8 cellular contexts compared by ENCODE assay signal in the genomic region with DNA sequence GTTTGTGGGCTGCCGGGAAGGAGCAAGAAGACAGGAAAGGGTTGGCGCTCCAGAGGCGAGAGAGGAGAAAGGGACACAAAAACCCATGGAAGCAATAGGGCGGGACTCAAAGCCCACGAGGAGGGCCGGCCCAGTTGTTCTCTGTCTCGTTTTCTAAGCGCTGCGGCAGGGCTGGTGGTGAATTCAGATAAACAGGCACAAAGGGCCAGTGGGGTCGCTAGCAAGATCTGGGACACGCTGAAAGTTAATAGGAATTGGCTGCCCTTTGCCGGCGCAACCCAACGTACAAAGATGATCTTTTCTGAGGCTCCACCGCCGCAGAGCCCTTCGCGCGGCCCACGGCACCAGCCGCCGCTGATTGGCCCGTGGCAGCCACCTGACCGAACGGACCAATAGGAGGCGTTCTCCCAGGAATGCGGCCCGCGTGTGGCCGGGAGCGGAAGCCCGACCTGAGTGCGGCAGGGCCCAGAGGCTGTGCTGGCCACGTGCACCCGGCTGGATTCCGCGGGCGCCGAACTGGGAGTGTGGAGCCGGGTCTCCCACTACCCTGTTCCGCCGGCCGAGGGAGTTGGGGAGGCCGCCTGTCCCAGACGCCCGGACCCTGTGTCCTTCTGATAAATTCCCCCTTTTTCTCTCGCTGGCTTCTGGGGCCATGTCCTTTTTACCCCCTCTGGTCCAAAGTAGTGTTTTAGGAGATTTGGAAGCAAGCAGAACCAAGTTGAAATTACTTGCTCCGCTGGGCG. TPM values are rescaled to one million over a fixed set of nuclear protein-coding genes. Genes with fewer than 3 reads are reported as not detected.
DNase-seq lines count a peak whose midpoint lies in the region; ATAC-seq and TF ChIP-seq lines count a peak whose summit lies in the region.

No MANE protein-coding gene starts in this region.

- H3K36me3 ChIP-seq in thoracic aorta, result no peaks in the 10 kb centered on the region

- no peak for TF ChIP-seq CTCF in thoracic aorta (IDR thresholded peaks at IDR 0.05)

- H3K27me3 ChIP-seq in thoracic aorta (replicated peaks; ENCODE audit: insufficient read depth), result no peaks in the 10 kb centered on the region

- H3K36me3 Mint-ChIP-seq in activated naive CD4-positive, alpha-beta T cell treated with anti-CD3 and anti-CD28 coated beads for 36 hours (ENCODE audit: low read depth), result no peaks in the 10 kb centered on the region

- no peaks in the 10 kb centered on the region for H3K9me3 Mint-ChIP-seq in activated naive CD4-positive, alpha-beta T cell treated with anti-CD3 and anti-CD28 coated beads for 36 hours

- H3K4me1 ChIP-seq in thoracic aorta (ENCODE audit: control insufficient read depth in 1 of 2, low read depth in 2 of 2), result peaks cover 6 to 12% of the 10 kb centered on the region in 2 donors

- peak overlapping the region; percentile 71 for H3K4me3 ChIP-seq in thoracic aorta

- intact Hi-C loops in activated naive CD4-positive, alpha-beta T cell treated with anti-CD3 and anti-CD28 coated beads for 36 hours (cut with micrococcal nuclease), result no loop called here
- intact Hi-C loops in posterior vena cava (cut with DNase I), result loop anchor here in 1 of 2 donors (10.0 kb wide), 1 partner anchor 118 kb away; no protein-coding TSS in a partner anchor

- H3K27me3 Mint-ChIP-seq in activated naive CD4-positive, alpha-beta T cell treated with anti-CD3 and anti-CD28 coated beads for 36 hours (ENCODE audit: low read depth), result no peaks in the 10 kb centered on the region

- peak overlapping the region; percentile 63 for H3K4me3 Mint-ChIP-seq in activated naive CD4-positive, alpha-beta T cell treated with anti-CD3 and anti-CD28 coated beads for 36 hours

- peak overlapping the region; percentile 63 for H3K27ac Mint-ChIP-seq in activated naive CD4-positive, alpha-beta T cell treated with anti-CD3 and anti-CD28 coated beads for 36 hours

- ATAC-seq in thoracic aorta (ENCODE audit: insufficient number of reproducible peaks, low FRiP score, low read depth) (peak; percentile 88), HG03565 (IDR thresholded peaks at IDR 0.05; ENCODE audit: unreplicated experiment) (no peak)

- peaks cover 19% of the 10 kb centered on the region for H3K4me1 Mint-ChIP-seq in activated naive CD4-positive, alpha-beta T cell treated with anti-CD3 and anti-CD28 coated beads for 36 hours (ENCODE audit: low read depth)

- no peaks in the 10 kb centered on the region for H3K9me3 ChIP-seq in thoracic aorta

- CTCF ChIA-PET in activated naive CD4-positive, alpha-beta T cell treated with anti-CD3 and anti-CD28 coated beads for 36 hours (lab: Charles Lee), result interaction anchor here (0.7 kb wide), 1 partner anchor 68 kb away, joined by 4 read pairs; no protein-coding TSS in a partner anchor

- peak; percentile 69 for DNase-seq in GF-D8 (lab: John Stamatoyannopoulos, UW)
- peak; percentile 78 for DNase-seq in MV-4-11 (lab: John Stamatoyannopoulos, UW)
- peak; percentile 89 for DNase-seq in activated naive CD4-positive, alpha-beta T cell treated with anti-CD3 and anti-CD28 coated beads for 36 hours
- peak; percentile 87 for DNase-seq in globus pallidus (ENCODE audit: low spot score)
- DNase-seq in posterior vena cava (ENCODE audit: low spot score), result peak; percentile 97
- DNase-seq in thoracic aorta (ENCODE audit: low spot score), result no peak
- DNase-seq in NCI-H2227 (lab: John Stamatoyannopoulos, UW; ENCODE audit: unreplicated experiment), result no peak

- peak overlapping the region; percentile 52 to 66 for H3K27ac ChIP-seq in thoracic aorta

RNA-seq across cellular contexts. Expression of gene NSD1, which starts 16.8 kb away (rescaled TPM):
- total RNA-seq in activated naive CD4-positive, alpha-beta T cell treated with anti-CD3 and anti-CD28 coated beads for 36 hours, result 10 to 100 TPM; 50.2 to 51.7 TPM
- total RNA-seq in posterior vena cava (10 to 100 TPM; 60.5 to 67.6 TPM), thoracic aorta (10 to 100 TPM; 26.1 to 70.5 TPM)

RNA-seq across cellular contexts. Expression of gene FGFR4, which starts 30.1 kb away (rescaled TPM):
- 1 to 10 TPM in 1 of 2 experiments, under 1 TPM in 1; 0.95 to 1.3 TPM for total RNA-seq in activated naive CD4-positive, alpha-beta T cell treated with anti-CD3 and anti-CD28 coated beads for 36 hours
- 1 to 10 TPM; 1.0 to 1.5 TPM for total RNA-seq in posterior vena cava
- total RNA-seq in thoracic aorta, result 1 to 10 TPM; 1.6 to 2.8 TPM

Comparison
In these comparisons a context has a peak if more than half of its experiments do, and no peak if none do; other contexts are left out.
1. DNase-seq: peak in GF-D8 (single experiment), MV-4-11 (single experiment), activated naive CD4-positive, alpha-beta T cell treated with anti-CD3 and anti-CD28 coated beads for 36 hours (single experiment), globus pallidus (single experiment) and posterior vena cava (single experiment); none in thoracic aorta (single experiment) and NCI-H2227 (single experiment).